Comparison of ENCODE assay signal across 23 cellular contexts in genomic region chr15:62717496-62717895, GRCh38.
"Had no signal": no experiment of that assay in that cellular context is flagged by ENCODE, and none has a peak within 500 bp of the region (broad histone marks: within the 10 kb centered on the region; RNA-seq: fewer than 3 reads in every experiment).

No MANE protein-coding gene starts in this region.

- H3K4me1 ChIP-seq: left ventricle myocardium inferior, pancreas, prostate gland, suprapubic skin, tibial artery, uterus had no signal

- H3K27ac ChIP-seq: left ventricle myocardium inferior, pancreas, prostate gland, skin epidermis, suprapubic skin, tibial artery, uterus had no signal

- H3K36me3 ChIP-seq: pancreas, prostate gland, uterus had no signal

- ATAC-seq: naive thymus-derived CD4-positive, alpha-beta T cell; pancreas; right cardiac atrium; sciatic nerve had no signal

- DNase-seq: hypothalamus; immature natural killer cell; left ventricle myocardium inferior; mesendoderm; naive thymus-derived CD4-positive, alpha-beta T cell; nucleus accumbens; pancreas; posterior cingulate gyrus; retina; right cardiac atrium; stimulated activated CD4-positive, alpha-beta T cell treated with anti-CD3 and anti-CD28 coated beads, Interleukin-12 subunit alpha, Interleukin-12 subunit beta, amount 100 ng/mL, for 4 hours; stimulated activated CD4-positive, alpha-beta T cell treated with anti-CD3 and anti-CD28 coated beads, Interleukin-15, amount 100 ng/mL, for 24 hours; stimulated activated CD4-positive, alpha-beta T cell treated with anti-CD3 and anti-CD28 coated beads, Interleukin-2, amount 100 ng/mL, for 24 hours; stimulated activated CD4-positive, alpha-beta T cell treated with anti-CD3 and anti-CD28 coated beads, Interleukin-4, amount 100 ng/mL, for 1 hour; stimulated activated naive CD4-positive, alpha-beta T cell; tibial artery; uterus had no signal

- H3K27me3 ChIP-seq: pancreas, suprapubic skin, tibial artery, uterus had no signal

- H3K9me3 ChIP-seq: left ventricle myocardium inferior, pancreas, prostate gland, suprapubic skin, thoracic aorta, tibial artery, uterus had no signal

- H3K4me3 ChIP-seq: left ventricle myocardium inferior, lung, pancreas, prostate gland, skin epidermis, suprapubic skin, thoracic aorta, tibial artery, uterus had no signal
